ENCODE assay signal across 8 cellular contexts in the genomic region with DNA sequence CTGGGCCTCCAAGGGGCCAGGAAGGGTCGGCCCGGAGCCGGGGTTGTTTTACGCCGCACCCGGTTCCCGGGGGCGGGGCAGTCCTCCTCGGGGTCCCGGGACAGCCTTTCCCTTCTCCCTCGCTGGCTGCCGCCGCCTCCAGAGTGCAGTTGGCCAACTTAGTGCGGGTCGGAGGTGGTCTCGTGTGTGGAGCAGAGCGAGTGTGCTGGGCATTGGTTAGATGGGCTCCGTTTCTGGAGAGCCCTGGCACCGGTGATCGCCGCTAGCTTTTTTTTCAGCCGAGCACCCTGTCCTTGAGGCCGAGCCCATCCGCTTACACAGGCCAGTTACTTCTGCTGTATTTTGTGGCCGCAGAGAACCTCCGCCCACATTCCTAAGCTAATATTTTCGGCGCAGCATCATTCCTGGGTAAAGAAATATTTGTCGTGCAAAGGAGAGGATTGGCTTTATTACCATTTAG. TPM values are rescaled to one million over a fixed set of nuclear protein-coding genes. Genes with fewer than 3 reads are reported as not detected.
DNase-seq lines count a peak whose midpoint lies in the region; ATAC-seq and TF ChIP-seq lines count a peak whose summit lies in the region.

No MANE protein-coding gene starts in this region.

- DNase-seq in NCI-H2171 treated with DMSO at 0.1 percent for 48 hours (lab: John Stamatoyannopoulos, UW) (peak; percentile 32), NCI-H2171 (lab: John Stamatoyannopoulos, UW) (no peak), WERI-Rb-1 (peak; percentile 19), fibroblast of mammary gland (ENCODE audit: low read depth) (peak; percentile 79), neural crest cell (ENCODE audit: low read depth, low spot score) (peak; percentile 35), DMS153 treated with DMSO at 0.1 percent for 48 hours (lab: John Stamatoyannopoulos, UW; ENCODE audit: unreplicated experiment) (no peak)

- H3K4me3 Mint-ChIP-seq in neural crest cell: peak overlapping the region; percentile 92

- peak overlapping the region; percentile 59 for H3K27ac Mint-ChIP-seq in neural crest cell (ENCODE audit: unreplicated experiment)

- H3K27me3 Mint-ChIP-seq in neural crest cell (ENCODE audit: low read depth): no peaks in the 10 kb centered on the region

- peaks cover 10% of the 10 kb centered on the region for H3K36me3 Mint-ChIP-seq in neural crest cell (ENCODE audit: low read depth)

- H3K4me1 Mint-ChIP-seq in neural crest cell: peaks cover 42% of the 10 kb centered on the region

- peaks cover 9% of the 10 kb centered on the region for H3K4me1 ChIP-seq in HUES64 (ENCODE audit: insufficient read depth, low read length)

- under 1% methylated on average over 29 of the region's 29 CpGs for WGBS in HUES64

- H3K27me3 ChIP-seq in HUES64 (ENCODE audit: insufficient read depth, low read length) (0 out of 2 replicates have a peak, but pooled peaks cover 2% of the 10 kb centered on the region), WERI-Rb-1 (ENCODE audit: insufficient read depth, low read depth, severe bottlenecking) (no peaks in the 10 kb centered on the region)

- TF ChIP-seq CTCF in WERI-Rb-1 (IDR thresholded peaks at IDR 0.05; ENCODE audit: low read depth, low read length) (no peak), fibroblast of mammary gland (conservative IDR thresholded peaks at IDR 0.05; ENCODE audit: control insufficient read depth, insufficient read depth, low read depth, low read length) (no peak), neural crest cell (conservative IDR thresholded peaks at IDR 0.05) (no peak)

- H3K9ac ChIP-seq in HUES64 (ENCODE audit: low read depth, low read length): peak overlapping the region; percentile 79

- H3K27ac ChIP-seq in HUES64 (ENCODE audit: low read depth, low read length): peak overlapping the region; percentile 92; the same call in 1 of the 2 replicates
- H3K27ac ChIP-seq in WERI-Rb-1: peak overlapping the region; percentile 88

- peak overlapping the region; percentile 83 for H3K4me3 ChIP-seq in HUES64 (ENCODE audit: low read length)
- H3K4me3 ChIP-seq in WERI-Rb-1 (ENCODE audit: low read depth, low read length): peak overlapping the region; percentile 95
- peak overlapping the region; percentile 84 for H3K4me3 ChIP-seq in fibroblast of mammary gland (ENCODE audit: control insufficient read depth, low read depth, low read length)

- peak; percentile 35 for ATAC-seq in GM21619 (IDR thresholded peaks at IDR 0.05; ENCODE audit: unreplicated experiment)

- H3K9me3 ChIP-seq in HUES64 (ENCODE audit: insufficient read depth, low read depth, low read length) (no peaks in the 10 kb centered on the region), WERI-Rb-1 (ENCODE audit: severe bottlenecking) (no peaks in the 10 kb centered on the region)

- H3K36me3 ChIP-seq in HUES64 (ENCODE audit: insufficient read depth, low read length): peaks cover 38% of the 10 kb centered on the region
- H3K36me3 ChIP-seq in WERI-Rb-1: peaks cover 36% of the 10 kb centered on the region

- H3K9me3 Mint-ChIP-seq in neural crest cell: no peaks in the 10 kb centered on the region

RNA-seq across cellular contexts. Expression of gene KIF23, which starts 0.6 kb away (rescaled TPM):
- 48.8 TPM for polyA plus RNA-seq in HUES64 (2013, experiment 1 of 2)
- polyA plus RNA-seq in HUES64 (2013, experiment 2 of 2): 52.0 TPM
- total RNA-seq in neural crest cell: 67.3 and 69.6 TPM in 2 replicates

RNA-seq across cellular contexts. Expression of gene RPLP1, which starts 37.9 kb away (rescaled TPM):
- polyA plus RNA-seq in HUES64 (2013, experiment 1 of 2): 2,240 TPM
- 2,307 TPM for polyA plus RNA-seq in HUES64 (2013, experiment 2 of 2)
- total RNA-seq in neural crest cell: 1,595 and 1,772 TPM in 2 replicates

Comparison
In these comparisons a context has a peak if more than half of its experiments do, and no peak if none do; other contexts are left out.
1. DNase-seq: peak in NCI-H2171 treated with DMSO at 0.1 percent for 48 hours (single experiment), WERI-Rb-1 (single experiment), fibroblast of mammary gland (single experiment) and neural crest cell (single experiment); none in NCI-H2171 (single experiment) and DMS153 treated with DMSO at 0.1 percent for 48 hours (single experiment).
2. Peak in every context shown above with its lines, with median percentiles within 50 percentile points of each other: H3K4me3 ChIP-seq.